Comparison of ENCODE assay signal across 11 cellular contexts in the genomic region with DNA sequence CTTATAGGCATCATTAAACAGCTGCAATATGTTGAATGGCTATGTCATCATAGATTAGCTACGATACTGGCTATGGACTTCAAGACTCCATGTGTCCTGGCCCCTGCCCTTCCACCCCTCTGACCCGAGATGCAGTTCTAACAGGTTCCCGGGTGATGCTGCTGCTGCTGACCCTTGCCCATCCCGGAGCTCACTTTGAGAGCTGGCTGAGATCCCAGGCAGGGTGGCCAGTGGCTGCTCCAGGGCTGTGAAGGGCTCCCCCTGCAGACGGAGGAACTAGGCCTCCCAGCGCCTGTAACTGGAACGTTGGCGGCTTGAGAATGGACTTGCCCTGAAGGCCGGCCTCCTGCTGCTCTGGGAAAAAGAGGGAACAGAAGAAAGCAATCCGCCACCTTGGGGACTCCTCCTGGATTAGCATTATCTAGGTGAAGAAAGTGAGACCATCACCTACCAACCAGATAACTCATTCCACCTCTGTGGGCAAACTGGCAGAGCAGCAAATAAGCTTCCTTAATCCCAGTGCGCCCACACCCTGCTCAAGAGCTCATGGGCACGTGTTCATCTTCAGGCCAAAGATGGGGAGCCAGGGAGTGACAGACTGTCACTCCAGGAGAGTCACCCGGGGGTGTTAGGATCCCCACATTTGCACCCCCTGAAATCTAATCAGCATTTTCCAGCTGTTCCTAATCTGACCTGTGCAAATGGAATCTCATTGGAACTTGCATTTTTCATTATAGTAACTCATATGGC. TPM values are rescaled to one million over a fixed set of nuclear protein-coding genes. Genes with fewer than 3 reads are reported as not detected.
DNase-seq lines count a peak whose midpoint lies in the region; ATAC-seq and TF ChIP-seq lines count a peak whose summit lies in the region.
"Had no signal": no experiment of that assay in that cellular context is flagged by ENCODE, and none has a peak within 500 bp of the region (broad histone marks: within the 10 kb centered on the region; RNA-seq: fewer than 3 reads in every experiment).

No MANE protein-coding gene starts in this region.

- H3K36me3 Mint-ChIP-seq in endothelial cell (ENCODE audit: low read depth, unreplicated experiment) (no peaks in the 10 kb centered on the region), neural crest cell (ENCODE audit: low read depth) (no peaks in the 10 kb centered on the region)

- H3K4me1 ChIP-seq in Loucy (ENCODE audit: insufficient read depth, low read length, poor library complexity, severe bottlenecking) = no peaks in the 10 kb centered on the region
- H3K4me1 ChIP-seq: heart left ventricle had no signal

- no peak overlapping the region for H3K4me3 ChIP-seq in Loucy (ENCODE audit: low read length, poor library complexity, severe bottlenecking)
- H3K4me3 ChIP-seq: heart left ventricle had no signal

- no peak overlapping the region for H3K4me2 ChIP-seq in Loucy (ENCODE audit: low read depth, low read length, poor library complexity, severe bottlenecking)

- H3K4me1 Mint-ChIP-seq in endothelial cell (ENCODE audit: unreplicated experiment) (no peaks in the 10 kb centered on the region), neural crest cell (peaks cover 12% of the 10 kb centered on the region)

- H3K9me3 ChIP-seq in Loucy (ENCODE audit: insufficient read depth, low read depth, low read length) = no peaks in the 10 kb centered on the region
- H3K9me3 ChIP-seq: heart left ventricle had no signal

- H3K27ac Mint-ChIP-seq in endothelial cell (ENCODE audit: unreplicated experiment) (no peak overlapping the region), neural crest cell (ENCODE audit: unreplicated experiment) (no peak overlapping the region)

- peak; percentile 42 for TF ChIP-seq CTCF in Loucy (conservative IDR thresholded peaks at IDR 0.05; ENCODE audit: low read length)
- no peak for TF ChIP-seq CTCF in endothelial cell (IDR thresholded peaks at IDR 0.05; ENCODE audit: unreplicated experiment)
- TF ChIP-seq CTCF in neural crest cell (conservative IDR thresholded peaks at IDR 0.05) = peak; percentile 47

- no peaks in the 10 kb centered on the region for H3K9me3 Mint-ChIP-seq in endothelial cell (ENCODE audit: unreplicated experiment)
- H3K9me3 Mint-ChIP-seq in neural crest cell = no peaks in the 10 kb centered on the region

- no peak overlapping the region for H2AFZ ChIP-seq in Loucy (ENCODE audit: low read length)

- peaks cover 5% of the 10 kb centered on the region for H3K27me3 Mint-ChIP-seq in endothelial cell (ENCODE audit: unreplicated experiment)
- H3K27me3 Mint-ChIP-seq in neural crest cell (ENCODE audit: low read depth) = peaks cover 10% of the 10 kb centered on the region

- no peaks in the 10 kb centered on the region for H3K36me3 ChIP-seq in Loucy (ENCODE audit: insufficient read depth, low read length)
- H3K36me3 ChIP-seq: heart left ventricle had no signal

- no peaks in the 10 kb centered on the region for H3K27me3 ChIP-seq in Loucy (ENCODE audit: insufficient read depth, low read length, poor library complexity, severe bottlenecking)
- H3K27me3 ChIP-seq: heart left ventricle had no signal

- no peaks in the 10 kb centered on the region for H3K9me2 ChIP-seq in Loucy (replicated peaks; ENCODE audit: low read depth, low read length)

- H3K79me2 ChIP-seq in Loucy (ENCODE audit: insufficient read depth, low read length) = no peaks in the 10 kb centered on the region

- H3K4me3 Mint-ChIP-seq in endothelial cell (ENCODE audit: unreplicated experiment) (no peak overlapping the region), neural crest cell (no peak overlapping the region)

- DNase-seq in ELF-1 (ENCODE audit: low read depth, low spot score) (peak; percentile 83), endothelial cell (ENCODE audit: low spot score) (peak; percentile 77), neural crest cell (ENCODE audit: low read depth, low spot score) (peak; percentile 36), NCI-H1694 treated with DMSO at 0.1 percent for 48 hours (lab: John Stamatoyannopoulos, UW) (no peak), medulla oblongata (ENCODE audit: extremely low spot score) (no peak)
- DNase-seq: NCI-H1417; stimulated activated CD4-positive, alpha-beta T cell treated with anti-CD3 and anti-CD28 coated beads, Interleukin-2, amount 100 ng/mL, for 24 hours had no signal

- no peak overlapping the region for H3K9ac ChIP-seq in Loucy (ENCODE audit: low read depth, low read length, poor library complexity, severe bottlenecking)

- H3F3A ChIP-seq in Loucy (ENCODE audit: low read depth) = no peaks in the 10 kb centered on the region

- no peaks in the 10 kb centered on the region for H4K20me1 ChIP-seq in Loucy (ENCODE audit: insufficient read depth, low read length, poor library complexity, severe bottlenecking)

- ATAC-seq in GM19324 (IDR thresholded peaks at IDR 0.05; ENCODE audit: low FRiP score, unreplicated experiment) (no peak), HG02642 (IDR thresholded peaks at IDR 0.05; ENCODE audit: poor library complexity, unreplicated experiment) (no peak)

RNA-seq across cellular contexts. Expression of a gene that starts 56.8 kb away (rescaled TPM):
- 14.5 TPM for total RNA-seq in endothelial cell (ENCODE audit: unreplicated experiment)
- total RNA-seq in neural crest cell = 2.7 and 2.9 TPM in 2 replicates

Comparison
In these comparisons a context has a peak if more than half of its experiments do, and no peak if none do; other contexts are left out.
1. DNase-seq: peak in ELF-1 (single experiment), endothelial cell (single experiment) and neural crest cell (single experiment); none in NCI-H1694 treated with DMSO at 0.1 percent for 48 hours (single experiment) and medulla oblongata (single experiment).